1 cellular context compared by ENCODE assay signal in the genomic region with DNA sequence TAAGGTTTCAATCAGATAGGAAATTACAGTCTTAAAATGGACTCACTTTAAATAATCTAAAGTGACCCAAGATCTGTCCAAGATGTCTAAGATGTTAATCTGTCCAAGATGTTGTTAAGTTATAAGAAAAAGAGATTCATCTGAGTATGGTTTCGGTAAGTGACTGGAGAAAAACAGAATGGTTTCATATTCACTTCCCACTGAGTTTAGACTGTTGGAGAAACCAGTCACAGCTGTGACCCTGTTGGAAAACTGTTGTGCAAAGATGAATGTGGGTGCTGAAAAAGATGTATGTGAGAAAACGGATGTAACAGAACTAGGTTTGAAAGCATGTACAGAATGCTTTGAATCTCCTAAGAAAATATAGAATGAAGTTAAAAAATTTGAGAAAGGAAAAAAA.
TF ChIP-seq lines count a peak whose summit lies in the region.

No MANE protein-coding gene starts in this region.

TF ChIP-seq in H1, 55 proteins besides CTCF, POLR2A, EP300 and RAD21:
- TF ChIP-seq BCL11A (IDR thresholded peaks at IDR 0.05; ENCODE audit: low read depth in 2 of 2, low read length in 2 of 2) (no peak), SP1 (IDR thresholded peaks at IDR 0.05; ENCODE audit: low read depth, low read length) (no peak), FOSL1 (IDR thresholded peaks at IDR 0.05; ENCODE audit: insufficient read depth, low read depth, low read length) (no peak), CHD2 (IDR thresholded peaks at IDR 0.05; ENCODE audit: low read length) (no peak)
